In the genomic region with DNA sequence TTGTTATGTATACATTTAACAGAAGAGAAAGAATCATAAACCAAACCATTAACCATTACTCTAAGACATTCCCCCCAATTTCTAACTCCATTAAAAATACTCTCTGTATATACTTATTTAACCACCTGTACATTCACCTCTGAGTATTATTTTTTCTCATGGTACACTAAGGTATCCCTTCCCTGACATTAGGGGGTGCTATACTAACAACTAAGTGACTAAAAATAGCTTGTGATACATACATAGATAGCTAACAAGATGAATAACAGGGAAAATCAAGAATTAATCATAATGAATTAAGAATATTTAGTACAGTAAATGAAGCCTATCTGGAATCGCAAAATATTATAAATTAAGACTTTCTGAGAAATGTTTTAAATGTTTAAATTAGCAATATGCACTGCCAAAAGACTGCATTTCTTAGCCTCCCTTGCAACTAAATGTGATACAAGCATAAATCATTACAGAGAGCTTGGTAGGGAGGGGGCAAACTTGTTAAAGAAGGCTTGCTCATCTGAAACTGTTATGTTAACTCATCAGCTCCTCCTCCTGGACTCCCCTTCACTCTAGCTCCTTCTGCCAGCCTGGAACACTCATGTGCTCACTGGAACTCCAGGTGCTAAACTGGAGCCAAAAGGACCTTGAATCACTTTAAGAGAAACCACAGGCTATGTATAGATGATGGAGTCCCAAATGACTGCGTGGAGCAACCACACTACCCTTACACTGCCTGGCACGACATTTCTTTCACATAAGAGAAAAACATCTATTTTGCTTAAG, we compare ENCODE assay signal across 8 cellular contexts. TPM values are rescaled to one million over a fixed set of nuclear protein-coding genes. Genes with fewer than 3 reads are reported as not detected.
DNase-seq lines count a peak whose midpoint lies in the region; ATAC-seq, FAIRE-seq and TF ChIP-seq lines count a peak whose summit lies in the region.

No MANE protein-coding gene starts in this region.

- H3K27ac ChIP-seq in DOHH2 (ENCODE audit: low read depth, low read length): no peak overlapping the region

- no peaks in the 10 kb centered on the region for H3K4me1 Mint-ChIP-seq in type B pancreatic cell (ENCODE audit: unreplicated experiment)
- H3K4me1 Mint-ChIP-seq in activated CD4-positive, alpha-beta T cell treated with anti-CD3 and anti-CD28 coated beads, Interleukin-2, amount 10 ng/mL, durations not matched to agents 7 days and 5 days: peaks cover 6% of the 10 kb centered on the region

- H3F3A ChIP-seq in DOHH2 (ENCODE audit: control insufficient read depth, insufficient read depth): no peaks in the 10 kb centered on the region

- CTCF ChIA-PET in activated CD4-positive, alpha-beta T cell treated with anti-CD3 and anti-CD28 coated beads, Interleukin-2, amount 10 ng/mL, durations not matched to agents 7 days and 5 days (lab: Charles Lee): interaction anchor here (0.5 to 1.9 kb wide), 5 partner anchors 11 to 31 kb away, joined by 3 to 13 read pairs (median 4); a partner anchor contains a TSS

- peak; percentile 10 for DNase-seq in RCC 7860 (ENCODE audit: low spot score)
- peak; percentile 29 for DNase-seq in fibroblast of villous mesenchyme (ENCODE audit: low read depth)
- DNase-seq in type B pancreatic cell (ENCODE audit: extremely low spot score, unreplicated experiment): no peak
- no peak for DNase-seq in activated CD4-positive, alpha-beta T cell treated with anti-CD3 and anti-CD28 coated beads, Interleukin-2, amount 10 ng/mL, durations not matched to agents 7 days and 5 days
- no peak for DNase-seq in sciatic nerve (ENCODE audit: low spot score)

- H3K36me3 Mint-ChIP-seq in type B pancreatic cell: peaks cover 39% of the 10 kb centered on the region
- peaks cover 32% of the 10 kb centered on the region for H3K36me3 Mint-ChIP-seq in activated CD4-positive, alpha-beta T cell treated with anti-CD3 and anti-CD28 coated beads, Interleukin-2, amount 10 ng/mL, durations not matched to agents 7 days and 5 days (ENCODE audit: low read depth)

- H3K4me2 ChIP-seq in DOHH2 (ENCODE audit: low read length): no peak overlapping the region

- H3K27ac Mint-ChIP-seq in type B pancreatic cell: no peak overlapping the region
- no peak overlapping the region for H3K27ac Mint-ChIP-seq in activated CD4-positive, alpha-beta T cell treated with anti-CD3 and anti-CD28 coated beads, Interleukin-2, amount 10 ng/mL, durations not matched to agents 7 days and 5 days

- H3K27me3 ChIP-seq in DOHH2 (ENCODE audit: control insufficient read depth, low read length): no peaks in the 10 kb centered on the region

- no peaks in the 10 kb centered on the region for H3K9me3 Mint-ChIP-seq in type B pancreatic cell
- H3K9me3 Mint-ChIP-seq in activated CD4-positive, alpha-beta T cell treated with anti-CD3 and anti-CD28 coated beads, Interleukin-2, amount 10 ng/mL, durations not matched to agents 7 days and 5 days: no peaks in the 10 kb centered on the region

- H3K27me3 Mint-ChIP-seq in type B pancreatic cell: no peaks in the 10 kb centered on the region
- H3K27me3 Mint-ChIP-seq in activated CD4-positive, alpha-beta T cell treated with anti-CD3 and anti-CD28 coated beads, Interleukin-2, amount 10 ng/mL, durations not matched to agents 7 days and 5 days: no peaks in the 10 kb centered on the region

- TF ChIP-seq CTCF in DOHH2 (IDR thresholded peaks at IDR 0.05; ENCODE audit: low read depth, low read length, poor library complexity, severe bottlenecking) (peak; percentile 53), fibroblast of villous mesenchyme (IDR thresholded peaks at IDR 0.05; ENCODE audit: insufficient read depth, low read depth, low read length) (peak; percentile 45), type B pancreatic cell (conservative IDR thresholded peaks at IDR 0.05) (peak; percentile 70)

- POLR2A ChIA-PET in activated CD4-positive, alpha-beta T cell treated with anti-CD3 and anti-CD28 coated beads, Interleukin-2, amount 10 ng/mL, durations not matched to agents 7 days and 5 days (lab: Charles Lee): no interaction called here

- peaks cover 9% of the 10 kb centered on the region; the same call in 1 of the 2 replicates for H3K9me3 ChIP-seq in DOHH2 (ENCODE audit: control insufficient read depth, insufficient read depth, low read length)

- no peak overlapping the region for H3K4me3 ChIP-seq in DOHH2 (ENCODE audit: low read length)
- no peak overlapping the region for H3K4me3 ChIP-seq in fibroblast of villous mesenchyme (ENCODE audit: low read depth, low read length)

- no peak overlapping the region for H3K4me3 Mint-ChIP-seq in type B pancreatic cell
- H3K4me3 Mint-ChIP-seq in activated CD4-positive, alpha-beta T cell treated with anti-CD3 and anti-CD28 coated beads, Interleukin-2, amount 10 ng/mL, durations not matched to agents 7 days and 5 days: no peak overlapping the region

- H4K20me1 ChIP-seq in DOHH2 (ENCODE audit: control insufficient read depth, insufficient read depth, low read depth, low read length): no peaks in the 10 kb centered on the region

- ATAC-seq in GM19043 (IDR thresholded peaks at IDR 0.05; ENCODE audit: low read depth, unreplicated experiment) (peak; percentile 61), HG03442 (IDR thresholded peaks at IDR 0.05; ENCODE audit: unreplicated experiment) (peak; percentile 76), sciatic nerve (no peak)

- H3K9me2 ChIP-seq in DOHH2 (replicated peaks; ENCODE audit: control insufficient read depth, low read length): no peaks in the 10 kb centered on the region

- intact Hi-C loops in sciatic nerve (cut with DNase I): no loop called here

- no peaks in the 10 kb centered on the region for H3K79me2 ChIP-seq in DOHH2 (ENCODE audit: control insufficient read depth, low read length)

- peaks cover 44% of the 10 kb centered on the region for H3K36me3 ChIP-seq in DOHH2 (ENCODE audit: control insufficient read depth, low read length)

- FAIRE-seq in RCC 7860 (lab: Jason Lieb, UNC): peak; percentile 64

- H3K4me1 ChIP-seq in DOHH2 (ENCODE audit: control insufficient read depth, low read length): no peaks in the 10 kb centered on the region

RNA-seq across cellular contexts. Expression of a gene that starts 14.9 kb away (rescaled TPM):
- total RNA-seq in fibroblast of villous mesenchyme (18.4 and 22.0 TPM in 2 replicates), type B pancreatic cell (ENCODE audit: low replicate concordance) (49.5 and 64.8 TPM in 2 replicates), sciatic nerve (53.4 TPM)
- 10 to 100 TPM; 53.1 to 61.5 TPM for total RNA-seq in activated CD4-positive, alpha-beta T cell treated with anti-CD3 and anti-CD28 coated beads, Interleukin-2, amount 10 ng/mL, durations not matched to agents 7 days and 5 days

Comparison
In these comparisons a context has a peak if more than half of its experiments do, and no peak if none do; other contexts are left out.
1. DNase-seq: peak in RCC 7860 (single experiment) and fibroblast of villous mesenchyme (single experiment); none in type B pancreatic cell (single experiment), activated CD4-positive, alpha-beta T cell treated with anti-CD3 and anti-CD28 coated beads, Interleukin-2, amount 10 ng/mL, durations not matched to agents 7 days and 5 days (single experiment) and sciatic nerve (single experiment).
2. Peak in every context shown above with its lines, with median percentiles within 50 percentile points of each other: CTCF ChIP-seq.